In genomic region chr10:63013755-63014154, GRCh38 we compare ENCODE assay signal across 16 cellular contexts.
DNase-seq lines count a peak whose midpoint lies in the region; ATAC-seq, FAIRE-seq and TF ChIP-seq lines count a peak whose summit lies in the region.
"Had no signal": no experiment of that assay in that cellular context is flagged by ENCODE, and none has a peak within 500 bp of the region (broad histone marks: within the 10 kb centered on the region; RNA-seq: fewer than 3 reads in every experiment).

No MANE protein-coding gene starts in this region.

- H3K4me1 Mint-ChIP-seq in nephron progenitor cell = no peaks in the 10 kb centered on the region

- H3K4me1 ChIP-seq in OCI-LY3 (ENCODE audit: low read length) (peaks cover 16% of the 10 kb centered on the region), left lung (no peaks in the 10 kb centered on the region), tibial artery (no peaks in the 10 kb centered on the region)

- peak; percentile 10 for DNase-seq in SKM-1 treated with dmso at 0.1 percent for 144 hours (lab: John Stamatoyannopoulos, UW; ENCODE audit: unreplicated experiment)
- DNase-seq in SKM-1 (lab: John Stamatoyannopoulos, UW; ENCODE audit: unreplicated experiment) = no peak
- peak; percentile 42 for DNase-seq in medulla oblongata (ENCODE audit: extremely low spot score)
- no peak for DNase-seq in left lung
- DNase-seq in nephron progenitor cell = no peak
- no peak for DNase-seq in tibial artery
- no peak for DNase-seq in H54 (ENCODE audit: insufficient read length, low spot score)
- DNase-seq: 8988T; Calu3; CD4-positive, alpha-beta T cell; DMS 273 treated with DMSO at 0.1 percent for 48 hours; GM23248; H7 had no signal

- no peak overlapping the region for H3K27ac Mint-ChIP-seq in nephron progenitor cell
- H3K27ac Mint-ChIP-seq: CD4-positive, alpha-beta T cell had no signal

- ATAC-seq in left lung = no peak

- H3K9me3 ChIP-seq in OCI-LY3 (ENCODE audit: insufficient read depth, low read length) (no peaks in the 10 kb centered on the region), left lung (no peaks in the 10 kb centered on the region), tibial artery (no peaks in the 10 kb centered on the region)
- H3K9me3 ChIP-seq: BLaER1 treated with 17β-estradiol and CSF1 and Interleukin-3, amounts not matched to agents 10 nM and 100 nM had no signal

- H3K4me2 ChIP-seq in OCI-LY3 (ENCODE audit: low read length) = peak overlapping the region; percentile 30
- H3K4me2 ChIP-seq: BLaER1 treated with 17β-estradiol and CSF1 and Interleukin-3, amounts not matched to agents 10 nM and 100 nM had no signal

- TF ChIP-seq CTCF in OCI-LY3 (IDR thresholded peaks at IDR 0.05; ENCODE audit: low read depth, low read length) = no peak
- TF ChIP-seq CTCF in left lung (IDR thresholded peaks at IDR 0.05) = no peak
- TF ChIP-seq CTCF in nephron progenitor cell (IDR thresholded peaks at IDR 0.05) = no peak
- TF ChIP-seq CTCF in tibial artery (IDR thresholded peaks at IDR 0.05) = no peak

- no peak overlapping the region for H3K4me3 ChIP-seq in OCI-LY3 (ENCODE audit: low read length)
- no peak overlapping the region for H3K4me3 ChIP-seq in left lung
- no peak overlapping the region for H3K4me3 ChIP-seq in tibial artery
- H3K4me3 ChIP-seq: BLaER1 treated with 17β-estradiol and CSF1 and Interleukin-3, amounts not matched to agents 10 nM and 100 nM; GM23248 had no signal

- no peaks in the 10 kb centered on the region for H3K79me2 ChIP-seq in OCI-LY3 (ENCODE audit: low read length)

- H3K27me3 Mint-ChIP-seq in nephron progenitor cell (ENCODE audit: low read depth, poor library complexity) = no peaks in the 10 kb centered on the region

- H2AFZ ChIP-seq in OCI-LY3 (ENCODE audit: low read depth, low read length) = no peak overlapping the region
- H2AFZ ChIP-seq: GM23248 had no signal

- intact Hi-C loops in left lung (cut with DNase I) = no loop called here
- intact Hi-C loops in tibial artery (cut with DNase I; ENCODE audit: low total_unique reads) = no loop called here

- no peaks in the 10 kb centered on the region; the same call in 1 of the 2 replicates for H3K27me3 ChIP-seq in OCI-LY3 (ENCODE audit: low read depth, low read length)
- H3K27me3 ChIP-seq in left lung = no peaks in the 10 kb centered on the region
- no peaks in the 10 kb centered on the region for H3K27me3 ChIP-seq in tibial artery
- H3K27me3 ChIP-seq: BLaER1 treated with 17β-estradiol and CSF1 and Interleukin-3, amounts not matched to agents 10 nM and 100 nM had no signal

- H4K20me1 ChIP-seq in OCI-LY3 (ENCODE audit: insufficient read depth, low read length) = no peaks in the 10 kb centered on the region
- H4K20me1 ChIP-seq: BLaER1 treated with 17β-estradiol and CSF1 and Interleukin-3, amounts not matched to agents 10 nM and 100 nM had no signal

- FAIRE-seq in H54 (lab: Jason Lieb, UNC) = no peak

- TF ChIP-seq POLR2A in H54 (IDR thresholded peaks at IDR 0.05; ENCODE audit: low read depth, low read length) = no peak

- H3K9ac ChIP-seq in OCI-LY3 (ENCODE audit: low read length) = no peak overlapping the region
- H3K9ac ChIP-seq: BLaER1 treated with 17β-estradiol and CSF1 and Interleukin-3, amounts not matched to agents 10 nM and 100 nM; GM23248 had no signal

- no peaks in the 10 kb centered on the region for H3K36me3 Mint-ChIP-seq in nephron progenitor cell (ENCODE audit: low read depth)

- H3K27ac ChIP-seq in OCI-LY3 (ENCODE audit: low read length) = no peak overlapping the region
- H3K27ac ChIP-seq in left lung = no peak overlapping the region
- H3K27ac ChIP-seq in tibial artery = no peak overlapping the region
- H3K27ac ChIP-seq: BLaER1 treated with 17β-estradiol and CSF1 and Interleukin-3, amounts not matched to agents 10 nM and 100 nM; GM23248; HL-60 had no signal

- no peaks in the 10 kb centered on the region for H3K36me3 ChIP-seq in OCI-LY3 (replicated peaks; ENCODE audit: low read depth, low read length)
- no peaks in the 10 kb centered on the region for H3K36me3 ChIP-seq in left lung
- no peaks in the 10 kb centered on the region for H3K36me3 ChIP-seq in tibial artery
- H3K36me3 ChIP-seq: BLaER1 treated with 17β-estradiol and CSF1 and Interleukin-3, amounts not matched to agents 10 nM and 100 nM had no signal

- no peak overlapping the region for H3K4me3 Mint-ChIP-seq in nephron progenitor cell
- H3K4me3 Mint-ChIP-seq: CD4-positive, alpha-beta T cell had no signal

- peaks cover 7% of the 10 kb centered on the region for H3K9me3 Mint-ChIP-seq in nephron progenitor cell
- H3K9me3 Mint-ChIP-seq: CD4-positive, alpha-beta T cell had no signal

Comparison
In these comparisons a context has a peak if more than half of its experiments do, and no peak if none do; other contexts are left out.
1. DNase-seq: peak in SKM-1 treated with dmso at 0.1 percent for 144 hours (single experiment) and medulla oblongata (single experiment); none in SKM-1 (single experiment), left lung (0 of 2), nephron progenitor cell (single experiment), tibial artery (0 of 2) and H54 (single experiment).